ENCODE assay signal across 12 cellular contexts in the genomic region with DNA sequence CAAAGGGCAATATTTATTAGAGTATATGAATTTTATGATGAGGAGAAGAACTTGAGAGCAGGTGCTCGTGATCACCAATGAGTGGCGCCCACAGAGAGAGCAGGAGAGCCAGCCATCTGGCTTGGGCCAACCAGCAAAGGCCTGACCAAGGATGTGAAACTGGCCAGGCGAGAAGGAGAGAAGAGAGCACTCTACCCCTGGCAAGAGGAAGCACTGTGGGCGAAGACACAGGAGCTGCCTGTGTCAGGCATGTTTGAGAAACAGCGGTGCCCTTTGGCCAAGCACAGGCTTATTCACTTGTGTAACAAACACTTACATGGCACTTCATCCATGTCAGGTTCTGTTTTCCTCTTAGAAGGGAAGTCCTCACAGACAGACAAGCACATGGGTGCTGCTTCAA. TPM values are rescaled to one million over a fixed set of nuclear protein-coding genes. Genes with fewer than 3 reads are reported as not detected.
DNase-seq lines count a peak whose midpoint lies in the region; ATAC-seq and TF ChIP-seq lines count a peak whose summit lies in the region.
"Had no signal": no experiment of that assay in that cellular context is flagged by ENCODE, and none has a peak within 500 bp of the region (broad histone marks: within the 10 kb centered on the region; RNA-seq: fewer than 3 reads in every experiment).

No MANE protein-coding gene starts in this region.

- H3K36me3 ChIP-seq in thyroid gland = no peaks in the 10 kb centered on the region

- H3K27ac ChIP-seq in thyroid gland = peak overlapping the region; percentile 6 to 33 (median 12)
- H3K27ac ChIP-seq: KMS-11 had no signal

- ATAC-seq in left lobe of liver (peak; percentile 16), GM21515 (IDR thresholded peaks at IDR 0.05; ENCODE audit: unreplicated experiment) (no peak), GM19324 (IDR thresholded peaks at IDR 0.05; ENCODE audit: low FRiP score, unreplicated experiment) (no peak)

- H3K27me3 ChIP-seq in thyroid gland = no peaks in the 10 kb centered on the region

- DNase-seq in SIG-M5 treated with dmso at 0.1 percent for 504 hours (lab: John Stamatoyannopoulos, UW; ENCODE audit: unreplicated experiment) (peak; percentile 10), SIG-M5 (lab: John Stamatoyannopoulos, UW) (no peak), NOMO-1 treated with DMSO at 0.1 percent for 48 hours (lab: John Stamatoyannopoulos, UW; ENCODE audit: unreplicated experiment) (peak; percentile 80), left lobe of liver (ENCODE audit: low spot score) (peak; percentile 68), thyroid gland (peak; percentile 93 to 95), AG20443 (ENCODE audit: low spot score) (no peak)
- DNase-seq: activated naive CD4-positive, alpha-beta T cell treated with anti-CD3 and anti-CD28 coated beads, Interleukin-2, amount 50 U/mL, for 16 hours; stimulated activated CD8-positive, alpha-beta memory T cell treated with anti-CD3 and anti-CD28 coated beads, Interleukin-4, amount 100 ng/mL, for 48 hours; T1000 had no signal

- H3K4me1 ChIP-seq in thyroid gland = peaks cover 19% of the 10 kb centered on the region in 2 donors

- H3K9me3 ChIP-seq in thyroid gland = no peaks in the 10 kb centered on the region

- intact Hi-C loops in thyroid gland (cut with DNase I) = no loop called here

- WGBS in thyroid gland, 2 donors = 30 to 32% methylated on average over 5 of the region's 5 CpGs

- TF ChIP-seq CTCF in thyroid gland (IDR thresholded peaks at IDR 0.05) = peak in 1 of 6 experiments; percentile 10

- TF ChIP-seq POLR2A in thyroid gland (IDR thresholded peaks at IDR 0.05) = peak in 1 of 2 donors; percentile 18

- H3K4me3 ChIP-seq in thyroid gland (replicated peaks in 1 of 3) = no peak overlapping the region

RNA-seq across cellular contexts. Expression of a gene that starts 4.2 kb away (rescaled TPM):
- total RNA-seq in left lobe of liver (3.0 TPM), thyroid gland (10 to 100 TPM; 15.6 to 44.9 (median 31.3) TPM)

Comparison
In these comparisons a context has a peak if more than half of its experiments do, and no peak if none do; other contexts are left out.
1. DNase-seq: peak in SIG-M5 treated with dmso at 0.1 percent for 504 hours (single experiment), NOMO-1 treated with DMSO at 0.1 percent for 48 hours (single experiment), left lobe of liver (single experiment) and thyroid gland (2 of 2); none in SIG-M5 (single experiment) and AG20443 (single experiment).